In the genomic region with DNA sequence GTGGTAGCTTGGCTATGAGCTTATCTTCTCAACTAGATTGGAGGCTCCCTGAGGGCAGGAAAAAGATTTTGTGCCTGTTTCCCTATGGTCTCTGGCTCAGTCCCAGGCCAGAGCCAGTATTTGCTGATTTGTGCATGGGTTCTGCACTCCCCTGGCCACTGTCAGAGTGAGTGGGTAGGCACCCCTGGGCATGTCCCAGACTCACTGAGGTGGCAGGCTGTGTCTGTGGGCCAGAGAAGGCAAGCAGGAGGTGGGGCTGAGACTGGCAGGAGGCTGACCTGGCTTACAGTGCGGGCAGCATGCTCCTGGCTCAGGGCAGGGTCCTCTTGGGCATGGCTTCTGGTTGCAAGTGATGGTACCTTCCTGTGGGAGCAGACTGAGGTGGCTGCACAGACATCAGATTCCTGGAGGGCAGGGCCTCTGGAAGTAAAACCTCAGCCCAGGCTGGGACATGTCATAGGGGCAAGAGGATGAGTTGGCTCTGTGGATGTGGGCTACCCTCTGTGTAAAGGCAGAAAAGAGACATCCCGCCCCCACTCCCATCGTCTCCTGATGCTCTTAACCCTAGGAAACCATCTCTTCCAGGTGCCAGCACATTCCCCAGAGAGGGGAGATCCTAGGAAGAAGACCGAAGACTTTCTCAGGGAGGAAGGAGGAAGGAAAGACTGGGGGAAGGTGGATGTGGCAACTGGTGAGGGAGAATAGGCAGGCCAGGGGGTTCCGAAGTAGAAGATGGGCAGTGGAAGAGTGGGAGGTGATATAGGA, we compare ENCODE assay signal across 1 cellular context.
TF ChIP-seq lines count a peak whose summit lies in the region.

No MANE protein-coding gene starts in this region.

TF ChIP-seq in K562, 482 proteins besides CTCF, POLR2A, EP300 and RAD21:
- TF ChIP-seq RB1 (IDR thresholded peaks at IDR 0.05; ENCODE audit: low read depth) (no peak), ZNF316 (IDR thresholded peaks at IDR 0.05) (peak; percentile 84), TRIM28 (IDR thresholded peaks at IDR 0.05) (peak; percentile 68; the same call in 1 of the 2 replicates), OTX1 (CRISPR knock-in tag; IDR thresholded peaks at IDR 0.05) (0 out of 2 replicates have a peak, but pooled peaks have one; percentile 34), XRCC3 (IDR thresholded peaks at IDR 0.05) (no peak), TRIM24 (IDR thresholded peaks at IDR 0.05) (peak in 1 of 2 experiments; percentile 50; a peak in 2 of 4 replicates), MECOM (CRISPR knock-in tag; IDR thresholded peaks at IDR 0.05) (no peak), POU5F1 (IDR thresholded peaks at IDR 0.05; ENCODE audit: borderline replicate concordance, low read depth, low read length, partially characterized antibody) (no peak)
- TF ChIP-seq, protein P1, sequence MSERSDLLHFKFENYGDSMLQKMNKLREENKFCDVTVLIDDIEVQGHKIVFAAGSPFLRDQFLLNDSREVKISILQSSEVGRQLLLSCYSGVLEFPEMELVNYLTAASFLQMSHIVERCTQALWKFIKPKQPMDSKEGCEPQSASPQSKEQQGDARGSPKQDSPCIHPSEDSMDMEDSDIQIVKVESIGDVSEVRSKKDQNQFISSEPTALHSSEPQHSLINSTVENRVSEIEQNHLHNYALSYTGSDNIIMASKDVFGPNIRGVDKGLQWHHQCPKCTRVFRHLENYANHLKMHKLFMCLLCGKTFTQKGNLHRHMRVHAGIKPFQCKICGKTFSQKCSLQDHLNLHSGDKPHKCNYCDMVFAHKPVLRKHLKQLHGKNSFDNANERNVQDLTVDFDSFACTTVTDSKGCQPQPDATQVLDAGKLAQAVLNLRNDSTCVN (CRISPR knock-in tag; IDR thresholded peaks at IDR 0.05), result peak; percentile 74
- TF ChIP-seq, protein P2, sequence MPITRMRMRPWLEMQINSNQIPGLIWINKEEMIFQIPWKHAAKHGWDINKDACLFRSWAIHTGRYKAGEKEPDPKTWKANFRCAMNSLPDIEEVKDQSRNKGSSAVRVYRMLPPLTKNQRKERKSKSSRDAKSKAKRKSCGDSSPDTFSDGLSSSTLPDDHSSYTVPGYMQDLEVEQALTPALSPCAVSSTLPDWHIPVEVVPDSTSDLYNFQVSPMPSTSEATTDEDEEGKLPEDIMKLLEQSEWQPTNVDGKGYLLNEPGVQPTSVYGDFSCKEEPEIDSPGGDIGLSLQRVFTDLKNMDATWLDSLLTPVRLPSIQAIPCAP (CRISPR knock-in tag; IDR thresholded peaks at IDR 0.05; ENCODE audit: borderline replicate concordance), result no peak
- TF ChIP-seq, protein P3, sequence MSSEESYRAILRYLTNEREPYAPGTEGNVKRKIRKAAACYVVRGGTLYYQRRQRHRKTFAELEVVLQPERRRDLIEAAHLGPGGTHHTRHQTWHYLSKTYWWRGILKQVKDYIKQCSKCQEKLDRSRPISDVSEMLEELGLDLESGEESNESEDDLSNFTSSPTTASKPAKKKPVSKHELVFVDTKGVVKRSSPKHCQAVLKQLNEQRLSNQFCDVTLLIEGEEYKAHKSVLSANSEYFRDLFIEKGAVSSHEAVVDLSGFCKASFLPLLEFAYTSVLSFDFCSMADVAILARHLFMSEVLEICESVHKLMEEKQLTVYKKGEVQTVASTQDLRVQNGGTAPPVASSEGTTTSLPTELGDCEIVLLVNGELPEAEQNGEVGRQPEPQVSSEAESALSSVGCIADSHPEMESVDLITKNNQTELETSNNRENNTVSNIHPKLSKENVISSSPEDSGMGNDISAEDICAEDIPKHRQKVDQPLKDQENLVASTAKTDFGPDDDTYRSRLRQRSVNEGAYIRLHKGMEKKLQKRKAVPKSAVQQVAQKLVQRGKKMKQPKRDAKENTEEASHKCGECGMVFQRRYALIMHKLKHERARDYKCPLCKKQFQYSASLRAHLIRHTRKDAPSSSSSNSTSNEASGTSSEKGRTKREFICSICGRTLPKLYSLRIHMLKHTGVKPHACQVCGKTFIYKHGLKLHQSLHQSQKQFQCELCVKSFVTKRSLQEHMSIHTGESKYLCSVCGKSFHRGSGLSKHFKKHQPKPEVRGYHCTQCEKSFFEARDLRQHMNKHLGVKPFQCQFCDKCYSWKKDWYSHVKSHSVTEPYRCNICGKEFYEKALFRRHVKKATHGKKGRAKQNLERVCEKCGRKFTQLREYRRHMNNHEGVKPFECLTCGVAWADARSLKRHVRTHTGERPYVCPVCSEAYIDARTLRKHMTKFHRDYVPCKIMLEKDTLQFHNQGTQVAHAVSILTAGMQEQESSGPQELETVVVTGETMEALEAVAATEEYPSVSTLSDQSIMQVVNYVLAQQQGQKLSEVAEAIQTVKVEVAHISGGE (CRISPR knock-in tag; IDR thresholded peaks at IDR 0.05), result no peak
- TF ChIP-seq, protein P4, sequence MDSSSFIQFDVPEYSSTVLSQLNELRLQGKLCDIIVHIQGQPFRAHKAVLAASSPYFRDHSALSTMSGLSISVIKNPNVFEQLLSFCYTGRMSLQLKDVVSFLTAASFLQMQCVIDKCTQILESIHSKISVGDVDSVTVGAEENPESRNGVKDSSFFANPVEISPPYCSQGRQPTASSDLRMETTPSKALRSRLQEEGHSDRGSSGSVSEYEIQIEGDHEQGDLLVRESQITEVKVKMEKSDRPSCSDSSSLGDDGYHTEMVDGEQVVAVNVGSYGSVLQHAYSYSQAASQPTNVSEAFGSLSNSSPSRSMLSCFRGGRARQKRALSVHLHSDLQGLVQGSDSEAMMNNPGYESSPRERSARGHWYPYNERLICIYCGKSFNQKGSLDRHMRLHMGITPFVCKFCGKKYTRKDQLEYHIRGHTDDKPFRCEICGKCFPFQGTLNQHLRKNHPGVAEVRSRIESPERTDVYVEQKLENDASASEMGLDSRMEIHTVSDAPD (CRISPR knock-in tag; IDR thresholded peaks at IDR 0.05), result no peak
- TF ChIP-seq, protein P5, sequence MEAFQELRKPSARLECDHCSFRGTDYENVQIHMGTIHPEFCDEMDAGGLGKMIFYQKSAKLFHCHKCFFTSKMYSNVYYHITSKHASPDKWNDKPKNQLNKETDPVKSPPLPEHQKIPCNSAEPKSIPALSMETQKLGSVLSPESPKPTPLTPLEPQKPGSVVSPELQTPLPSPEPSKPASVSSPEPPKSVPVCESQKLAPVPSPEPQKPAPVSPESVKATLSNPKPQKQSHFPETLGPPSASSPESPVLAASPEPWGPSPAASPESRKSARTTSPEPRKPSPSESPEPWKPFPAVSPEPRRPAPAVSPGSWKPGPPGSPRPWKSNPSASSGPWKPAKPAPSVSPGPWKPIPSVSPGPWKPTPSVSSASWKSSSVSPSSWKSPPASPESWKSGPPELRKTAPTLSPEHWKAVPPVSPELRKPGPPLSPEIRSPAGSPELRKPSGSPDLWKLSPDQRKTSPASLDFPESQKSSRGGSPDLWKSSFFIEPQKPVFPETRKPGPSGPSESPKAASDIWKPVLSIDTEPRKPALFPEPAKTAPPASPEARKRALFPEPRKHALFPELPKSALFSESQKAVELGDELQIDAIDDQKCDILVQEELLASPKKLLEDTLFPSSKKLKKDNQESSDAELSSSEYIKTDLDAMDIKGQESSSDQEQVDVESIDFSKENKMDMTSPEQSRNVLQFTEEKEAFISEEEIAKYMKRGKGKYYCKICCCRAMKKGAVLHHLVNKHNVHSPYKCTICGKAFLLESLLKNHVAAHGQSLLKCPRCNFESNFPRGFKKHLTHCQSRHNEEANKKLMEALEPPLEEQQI (IDR thresholded peaks at IDR 0.05), result no peak
- TF ChIP-seq, protein P6, sequence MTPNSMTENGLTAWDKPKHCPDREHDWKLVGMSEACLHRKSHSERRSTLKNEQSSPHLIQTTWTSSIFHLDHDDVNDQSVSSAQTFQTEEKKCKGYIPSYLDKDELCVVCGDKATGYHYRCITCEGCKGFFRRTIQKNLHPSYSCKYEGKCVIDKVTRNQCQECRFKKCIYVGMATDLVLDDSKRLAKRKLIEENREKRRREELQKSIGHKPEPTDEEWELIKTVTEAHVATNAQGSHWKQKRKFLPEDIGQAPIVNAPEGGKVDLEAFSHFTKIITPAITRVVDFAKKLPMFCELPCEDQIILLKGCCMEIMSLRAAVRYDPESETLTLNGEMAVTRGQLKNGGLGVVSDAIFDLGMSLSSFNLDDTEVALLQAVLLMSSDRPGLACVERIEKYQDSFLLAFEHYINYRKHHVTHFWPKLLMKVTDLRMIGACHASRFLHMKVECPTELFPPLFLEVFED (CRISPR knock-in tag; conservative IDR thresholded peaks at IDR 0.05), result peak; percentile 73; the same call in 1 of the 2 replicates
- TF ChIP-seq, protein P7, sequence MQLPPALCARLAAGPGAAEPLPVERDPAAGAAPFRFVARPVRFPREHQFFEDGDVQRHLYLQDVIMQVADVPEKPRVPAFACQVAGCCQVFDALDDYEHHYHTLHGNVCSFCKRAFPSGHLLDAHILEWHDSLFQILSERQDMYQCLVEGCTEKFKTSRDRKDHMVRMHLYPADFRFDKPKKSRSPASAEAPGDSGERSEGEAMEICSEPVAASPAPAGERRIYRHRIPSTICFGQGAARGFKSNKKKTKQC (CRISPR knock-in tag; IDR thresholded peaks at IDR 0.05), result 0 out of 2 replicates have a peak, but pooled peaks have one; percentile 16
TF ChIP-seq in K562: peak in this region for 7.
